Comparison of ENCODE assay signal across 8 cellular contexts in genomic region chr6:75526502-75527127, GRCh38. TPM values are rescaled to one million over a fixed set of nuclear protein-coding genes. Genes with fewer than 3 reads are reported as not detected.
A peak's percentile ranks its signal among the peaks of the same experiment; 100 is the strongest.
DNase-seq lines count a peak whose midpoint lies in the region; ATAC-seq and TF ChIP-seq lines count a peak whose summit lies in the region.

No MANE protein-coding gene starts in this region.

- ATAC-seq in DND-41 (ENCODE audit: insufficient read depth, low read depth) (peak; percentile 83), GM21619 (IDR thresholded peaks at IDR 0.05; ENCODE audit: unreplicated experiment) (peak; percentile 86), RWPE2 (ENCODE audit: low read depth) (peak; percentile 69; the same call in 2 of the 3 replicates), gastroesophageal sphincter (peak; percentile 54), HG02970 (IDR thresholded peaks at IDR 0.05; ENCODE audit: low FRiP score, unreplicated experiment) (no peak)

- H2BK12ac ChIP-seq in trophoblast cell (ENCODE audit: low read length) = no peak overlapping the region

- no peak overlapping the region for H3K18ac ChIP-seq in trophoblast cell (ENCODE audit: low read length)

- peaks cover 8% of the 10 kb centered on the region for H3K27me3 ChIP-seq in DND-41 (ENCODE audit: insufficient read depth, low read length, poor library complexity)
- H3K27me3 ChIP-seq in RWPE2 (ENCODE audit: insufficient read depth, poor library complexity, severe bottlenecking) = no peaks in the 10 kb centered on the region
- no peaks in the 10 kb centered on the region for H3K27me3 ChIP-seq in gastroesophageal sphincter
- H3K27me3 ChIP-seq in trophoblast cell (ENCODE audit: insufficient read depth, low read length) = no peaks in the 10 kb centered on the region

- H3K4me1 ChIP-seq in DND-41 (ENCODE audit: insufficient read depth, low read length) = no peaks in the 10 kb centered on the region
- H3K4me1 ChIP-seq in RWPE2 (ENCODE audit: insufficient read depth, poor library complexity, severe bottlenecking) = peaks cover 2% of the 10 kb centered on the region
- H3K4me1 ChIP-seq in gastroesophageal sphincter = peaks cover 0 to 22% (median 0%) of the 10 kb centered on the region in 3 donors
- H3K4me1 ChIP-seq in trophoblast cell (ENCODE audit: control insufficient read depth in 1 of 2, insufficient read depth in 2 of 2, low read length in 2 of 2) = peaks cover 0 to 4% of the 10 kb centered on the region in 2 experiments

- H2BK120ac ChIP-seq in trophoblast cell (ENCODE audit: insufficient read depth, low read length, poor library complexity) = no peak overlapping the region

- H3K4ac ChIP-seq in trophoblast cell (ENCODE audit: low read depth, low read length) = no peak overlapping the region

- no peak overlapping the region for H4K91ac ChIP-seq in trophoblast cell (ENCODE audit: low read depth, low read length)

- TF ChIP-seq EP300 in gastroesophageal sphincter (IDR thresholded peaks at IDR 0.05) = no peak

- H3K4me2 ChIP-seq in DND-41 (ENCODE audit: insufficient read depth, low read length) (no peak overlapping the region), trophoblast cell (ENCODE audit: low read length) (no peak overlapping the region)

- no peaks in the 10 kb centered on the region for H3K36me3 ChIP-seq in DND-41 (ENCODE audit: insufficient read depth, low read length)
- H3K36me3 ChIP-seq in RWPE2 (ENCODE audit: low read depth) = no peaks in the 10 kb centered on the region
- no peaks in the 10 kb centered on the region for H3K36me3 ChIP-seq in gastroesophageal sphincter
- H3K36me3 ChIP-seq in trophoblast cell (ENCODE audit: control insufficient read depth in 1 of 2, insufficient read depth in 2 of 2, low read length in 2 of 2) = no peaks in the 10 kb centered on the region

- no peak overlapping the region for H3K14ac ChIP-seq in trophoblast cell (ENCODE audit: low read length)

- H3K23ac ChIP-seq in trophoblast cell (ENCODE audit: low read length) = no peak overlapping the region

- no peak overlapping the region for H4K12ac ChIP-seq in trophoblast cell (ENCODE audit: low read depth, low read length)

- DNase-seq in DND-41 (peak; percentile 47), RWPE2 (ENCODE audit: low spot score) (no peak), trophoblast cell (peak; percentile 69 to 91)
- peak; percentile 17 for DNase-seq in activated gamma-delta T cell treated with anti-CD3 and anti-CD28 coated beads, Interleukin-2, amount 50 U/mL, for 16 hours (ENCODE audit: low read depth)

- H3K9me3 ChIP-seq in DND-41 (ENCODE audit: insufficient read depth, low read length, severe bottlenecking) = no peaks in the 10 kb centered on the region
- no peaks in the 10 kb centered on the region for H3K9me3 ChIP-seq in RWPE2 (ENCODE audit: severe bottlenecking)
- H3K9me3 ChIP-seq in gastroesophageal sphincter = no peaks in the 10 kb centered on the region
- no peaks in the 10 kb centered on the region for H3K9me3 ChIP-seq in trophoblast cell (ENCODE audit: insufficient read depth, low read depth, low read length)

- 6% methylated on average over 4 of the region's 4 CpGs for WGBS in gastroesophageal sphincter (ENCODE audit: low coverage in 1 of 2), 2 donors
- no CpG with 5 or more reads among the region's 4 CpGs for WGBS in trophoblast cell (ENCODE audit: extremely low coverage, insufficient coverage, insufficient read length)

- peak; percentile 66 for TF ChIP-seq CTCF in DND-41 (IDR thresholded peaks at IDR 0.05; ENCODE audit: borderline replicate concordance, extremely low read depth, low read length, poor library complexity, severe bottlenecking)
- TF ChIP-seq CTCF in LNCAP (IDR thresholded peaks at IDR 0.05) = peak; percentile 64
- TF ChIP-seq CTCF in RWPE2 (IDR thresholded peaks at IDR 0.05; ENCODE audit: poor library complexity, severe bottlenecking) = peak; percentile 78
- TF ChIP-seq CTCF in gastroesophageal sphincter (IDR thresholded peaks at IDR 0.05) = peak; percentile 50 to 85 (median 76)

- H3K27ac ChIP-seq in DND-41 (ENCODE audit: low read length) (no peak overlapping the region), RWPE2 (ENCODE audit: poor library complexity, severe bottlenecking) (no peak overlapping the region), gastroesophageal sphincter (no peak overlapping the region), trophoblast cell (ENCODE audit: low read depth, low read length) (no peak overlapping the region)

- H3K9ac ChIP-seq in DND-41 (ENCODE audit: low read depth, low read length) (no peak overlapping the region), trophoblast cell (ENCODE audit: low read length) (no peak overlapping the region)

- no peaks in the 10 kb centered on the region for H4K20me1 ChIP-seq in DND-41 (ENCODE audit: insufficient read depth, low read length)

- no peak overlapping the region for H3K4me3 ChIP-seq in DND-41 (ENCODE audit: low read depth in 1 of 2, low read length in 2 of 2)
- H3K4me3 ChIP-seq in RWPE2 (ENCODE audit: severe bottlenecking) = no peak overlapping the region
- H3K4me3 ChIP-seq in gastroesophageal sphincter = no peak overlapping the region
- H3K4me3 ChIP-seq in trophoblast cell (ENCODE audit: low read depth, low read length) = no peak overlapping the region

- no peak overlapping the region for H2AK5ac ChIP-seq in trophoblast cell (ENCODE audit: low read length)

- no peaks in the 10 kb centered on the region for H3K79me2 ChIP-seq in DND-41 (ENCODE audit: insufficient read depth, low read length)
- H3K79me2 ChIP-seq in trophoblast cell (ENCODE audit: control insufficient read depth, insufficient read depth, low read length, poor library complexity) = no peaks in the 10 kb centered on the region

- H3K79me1 ChIP-seq in trophoblast cell (ENCODE audit: low read length) = peaks cover 3% of the 10 kb centered on the region

- no peak overlapping the region for H2AFZ ChIP-seq in DND-41 (ENCODE audit: low read depth, low read length)
- no peak overlapping the region for H2AFZ ChIP-seq in trophoblast cell (ENCODE audit: insufficient read depth, low read length, poor library complexity)

- H2BK5ac ChIP-seq in trophoblast cell (ENCODE audit: low read depth, low read length, poor library complexity) = no peak overlapping the region

- no peak for TF ChIP-seq POLR2A in gastroesophageal sphincter (IDR thresholded peaks at IDR 0.05)

- H4K8ac ChIP-seq in trophoblast cell (ENCODE audit: low read depth, low read length) = no peak overlapping the region

RNA-seq across cellular contexts. Expression of gene FILIP1, which starts 33.0 kb away (rescaled TPM):
- 10 to 100 TPM; 36.0 to 57.6 (median 48.0) TPM for total RNA-seq in gastroesophageal sphincter
- polyA plus RNA-seq in trophoblast cell (2013) = 1.6 TPM in 2 replicates
